Comparison of ENCODE assay signal across 8 cellular contexts in the genomic region with DNA sequence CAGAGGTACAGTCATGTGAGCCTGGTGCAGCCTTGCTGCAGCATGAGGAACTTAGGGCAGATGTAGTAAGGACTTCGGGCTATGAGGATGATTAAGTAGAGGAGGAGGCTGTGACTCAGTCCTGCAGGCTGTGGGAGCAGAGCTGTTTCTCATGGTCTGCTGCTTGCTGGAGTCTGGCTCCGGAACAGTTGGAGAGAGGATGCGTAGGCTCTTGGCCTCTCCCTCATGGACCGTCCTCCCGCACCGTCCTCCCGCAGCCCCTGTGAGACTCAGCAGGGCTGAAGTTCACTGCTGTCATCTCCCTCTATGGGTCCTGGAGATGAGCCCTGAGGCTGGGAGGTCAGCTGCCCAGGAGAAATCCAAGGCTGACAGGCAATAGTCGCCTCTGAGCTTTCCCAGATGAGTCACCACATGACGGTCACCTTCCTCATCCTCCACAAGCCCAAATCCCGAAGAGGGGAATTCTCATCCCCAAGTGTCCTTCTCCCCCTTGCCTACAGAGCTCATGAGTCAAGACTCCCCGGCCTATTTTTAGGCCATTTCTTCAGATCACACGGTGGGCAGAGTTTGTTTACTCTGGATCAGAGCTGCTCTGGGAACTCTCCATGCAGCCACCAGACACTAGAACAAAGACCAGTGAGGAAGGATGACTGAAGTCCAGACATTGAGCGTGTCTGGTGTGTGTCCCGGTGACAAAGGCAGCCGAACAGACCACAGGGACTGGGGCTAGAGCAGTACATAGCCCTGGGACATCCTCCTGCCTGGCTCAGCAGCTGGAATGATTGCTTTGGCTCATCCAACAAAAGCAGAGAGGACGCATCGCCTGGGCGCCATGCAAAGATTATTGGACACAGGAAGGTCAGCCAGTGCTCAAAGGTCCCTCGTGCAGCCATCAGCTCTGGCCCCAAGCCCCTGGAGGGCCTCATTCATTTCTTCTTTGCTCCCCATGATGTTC.
DNase-seq lines count a peak whose midpoint lies in the region; ATAC-seq, FAIRE-seq and TF ChIP-seq lines count a peak whose summit lies in the region.
"Not testable (repeated sequence)": the region's sequence is repeated elsewhere in the genome, so short reads cannot be mapped to it uniquely, and the experiment has no call there.

No MANE protein-coding gene starts in this region.

- TF ChIP-seq EP300 in esophagus muscularis mucosa (IDR thresholded peaks at IDR 0.05): not testable (repeated sequence)

- not testable (repeated sequence) for H3K27me3 ChIP-seq in ACC112 (ENCODE audit: insufficient read depth, low read length); GM23248 (replicated peaks; ENCODE audit: insufficient read depth); esophagus muscularis mucosa; skeletal muscle satellite cell (ENCODE audit: control insufficient read depth, insufficient read depth, low read length)

- not testable (repeated sequence) for H3K9me3 ChIP-seq in GM23248 (ENCODE audit: low read depth); esophagus muscularis mucosa; skeletal muscle satellite cell (replicated peaks; ENCODE audit: low read length)

- H3K4me1 ChIP-seq in ACC112 (ENCODE audit: control insufficient read depth, insufficient read depth, low read length, unreplicated experiment) (peaks cover 46% of the 10 kb centered on the region), GM23248 (ENCODE audit: insufficient read depth) (peaks cover 50% of the 10 kb centered on the region), esophagus muscularis mucosa (peaks cover 5 to 47% (median 37%) of the 10 kb centered on the region in 4 donors), skeletal muscle satellite cell (ENCODE audit: control insufficient read depth, insufficient read depth, low read length) (peaks cover 40% of the 10 kb centered on the region)

- peak overlapping the region; percentile 98 for H3K27ac ChIP-seq in ACC112 (ENCODE audit: low read depth, low read length)
- peak overlapping the region; percentile 99 for H3K27ac ChIP-seq in GM23248
- H3K27ac ChIP-seq in esophagus muscularis mucosa (replicated peaks in 1 of 4): peak overlapping the region in 3 of 4 donors; percentile 18 to 38 (median 19)

- not testable (repeated sequence) for TF ChIP-seq POLR2A in esophagus muscularis mucosa (IDR thresholded peaks at IDR 0.05; ENCODE audit: low read depth)

- peak; percentile 97 for FAIRE-seq in RCC 7860 (lab: Jason Lieb, UNC)

- peak overlapping the region; percentile 69 for H3K4me2 ChIP-seq in GM23248 (ENCODE audit: unreplicated experiment)
- peak overlapping the region; percentile 74 for H3K4me2 ChIP-seq in skeletal muscle satellite cell (ENCODE audit: low read length)

- in situ Hi-C loops in GM23248 (cut with MboI); astrocyte of the spinal cord (cut with HindIII; ENCODE audit: low sequenced_read_pairs): not testable (repeated sequence)

- H3K4me3 ChIP-seq in ACC112 (ENCODE audit: low read depth, low read length) (peak overlapping the region; percentile 33; the same call in 1 of the 2 replicates), GM23248 (peak overlapping the region; percentile 28; the same call in 1 of the 2 replicates), skeletal muscle satellite cell (ENCODE audit: low read length) (peak overlapping the region; percentile 33)
- H3K4me3 ChIP-seq in astrocyte of the spinal cord (ENCODE audit: low read depth, low read length); esophagus muscularis mucosa: not testable (repeated sequence)

- not testable (repeated sequence) for H2AFZ ChIP-seq in ACC112 (ENCODE audit: low read length, unreplicated experiment); GM23248

- H3F3A ChIP-seq in GM23248 (ENCODE audit: insufficient read depth): peaks cover 53% of the 10 kb centered on the region

- not testable (repeated sequence) for H3K9me2 ChIP-seq in GM23248 (ENCODE audit: insufficient read depth)

- TF ChIP-seq CTCF in astrocyte of the spinal cord (IDR thresholded peaks at IDR 0.05; ENCODE audit: low read depth, low read length); esophagus muscularis mucosa (IDR thresholded peaks at IDR 0.05): not testable (repeated sequence)

- peak; percentile 93 for DNase-seq in GM23248
- peak; percentile 94 for DNase-seq in RCC 7860 (ENCODE audit: low spot score)
- DNase-seq in astrocyte of the spinal cord (ENCODE audit: low read depth, low spot score): peak; percentile 92
- DNase-seq in esophagus muscularis mucosa (ENCODE audit: extremely low spot score); left ventricle myocardium superior: not testable (repeated sequence)
- DNase-seq in myocyte (ENCODE audit: low read depth): peak; percentile 92

- 12 to 16% methylated on average over 15 to 19 of the region's 19 CpGs for WGBS in GM23248 (ENCODE audit: low coverage in 1 of 2, low lambda C conversion rate in 2 of 2, missing lambda C conversion rate in 2 of 2), 2 experiments
- WGBS in esophagus muscularis mucosa: 64% methylated on average over 10 of the region's 19 CpGs

- H3K36me3 ChIP-seq in ACC112 (ENCODE audit: insufficient read depth, low read length); GM23248 (ENCODE audit: low read depth); esophagus muscularis mucosa; skeletal muscle satellite cell (ENCODE audit: insufficient read depth, low read length): not testable (repeated sequence)

- intact Hi-C loops in esophagus muscularis mucosa (cut with DNase I); left ventricle myocardium superior (cut with micrococcal nuclease): not testable (repeated sequence)

- peak overlapping the region; percentile 84 for H3K9ac ChIP-seq in GM23248
- peak overlapping the region; percentile 51 for H3K9ac ChIP-seq in skeletal muscle satellite cell (ENCODE audit: low read depth, low read length)

- not testable (repeated sequence) for H4K20me1 ChIP-seq in GM23248 (ENCODE audit: insufficient read depth)

- H3K79me2 ChIP-seq in ACC112 (ENCODE audit: control insufficient read depth, insufficient read depth, low read length, unreplicated experiment); GM23248 (ENCODE audit: insufficient read depth): not testable (repeated sequence)

- ATAC-seq in left ventricle myocardium superior: peak; percentile 63

Comparison
In these comparisons a context has a peak if more than half of its experiments do, and no peak if none do; other contexts are left out.
1. H3K27ac ChIP-seq: peak in every context shown above with its lines; median percentile 99 in GM23248; 98 in ACC112; 19 in esophagus muscularis mucosa.